In genomic region chr20:16902657-16903056, GRCh38 we compare ENCODE assay signal across 32 cellular contexts.
"Had no signal": no experiment of that assay in that cellular context is flagged by ENCODE, and none has a peak within 500 bp of the region (broad histone marks: within the 10 kb centered on the region; RNA-seq: fewer than 3 reads in every experiment).

No MANE protein-coding gene starts in this region.

- H3K4me1 Mint-ChIP-seq: naive B cell; natural killer cell; nephron; neural progenitor cell; stimulated activated memory B cell treated with anti-CD40 and anti-IgM and Interleukin-4, amounts not matched to agents 10 μg/mL and 1 μg/mL and 100 μg/mL, for 72 hours; stimulated activated naive CD8-positive, alpha-beta T cell treated with anti-CD3 and anti-CD28 coated beads, Interleukin-15, amount 100 ng/mL, for 72 hours had no signal

- H3K9me3 Mint-ChIP-seq: nephron, type B pancreatic cell had no signal

- H3K4me1 ChIP-seq: neural progenitor cell, parathyroid adenoma, psoas muscle, spleen, suprapubic skin, testis, transverse colon, vagina had no signal

- DNase-seq: naive B cell; natural killer cell; occipital lobe; ovary; posterior cingulate gyrus; psoas muscle; right cardiac atrium; spleen; stimulated activated CD4-positive, alpha-beta T cell treated with anti-CD3 and anti-CD28 coated beads, Interleukin-12 subunit alpha, Interleukin-12 subunit beta, amount 100 ng/mL, for 4 hours; stimulated activated CD4-positive, alpha-beta T cell treated with anti-CD3 and anti-CD28 coated beads, Interleukin-1b, Interleukin-23, amount 100 ng/mL, for 48 hours; stimulated activated CD4-positive, alpha-beta T cell treated with anti-CD3 and anti-CD28 coated beads, Interleukin-4, amount 100 ng/mL, for 1 hour; stimulated activated CD4-positive, alpha-beta T cell treated with anti-CD3 and anti-CD28 coated beads, Interleukin-4, amount 100 ng/mL, for 4 hours; stimulated activated CD8-positive, alpha-beta memory T cell treated with anti-CD3 and anti-CD28 coated beads, Interleukin-4, amount 100 ng/mL, for 48 hours; stimulated activated naive CD4-positive, alpha-beta T cell; stimulated activated naive CD8-positive, alpha-beta T cell treated with anti-CD3 and anti-CD28 coated beads, Interleukin-15, amount 100 ng/mL, for 72 hours; stimulated activated naive CD8-positive, alpha-beta T cell treated with anti-CD3 and anti-CD28 coated beads, Interleukin-15, Interleukin-2, amounts not matched to agents 100 U/mL and 50 U/mL, for 24 hours; substantia nigra; testis; tibial artery; transverse colon had no signal

- H3K4me3 Mint-ChIP-seq: naive B cell; natural killer cell; nephron; neural progenitor cell; stimulated activated memory B cell treated with anti-CD40 and anti-IgM and Interleukin-4, amounts not matched to agents 10 μg/mL and 1 μg/mL and 100 μg/mL, for 72 hours; stimulated activated naive CD8-positive, alpha-beta T cell treated with anti-CD3 and anti-CD28 coated beads, Interleukin-15, amount 100 ng/mL, for 72 hours; type B pancreatic cell had no signal

- H3K4me2 ChIP-seq: neural progenitor cell, smooth muscle cell had no signal

- H3K27ac ChIP-seq: neural progenitor cell, ovary, parathyroid adenoma, psoas muscle, skin epidermis, spleen, suprapubic skin, testis, tibial artery, transverse colon, vagina had no signal

- ATAC-seq: natural killer cell; psoas muscle; right cardiac atrium; sciatic nerve; stimulated activated memory B cell treated with anti-CD40 and anti-IgM and Interleukin-4, amounts not matched to agents 10 μg/mL and 1 μg/mL and 100 μg/mL, for 72 hours; stimulated activated naive CD8-positive, alpha-beta T cell treated with anti-CD3 and anti-CD28 coated beads, Interleukin-15, amount 100 ng/mL, for 72 hours; stimulated activated naive CD8-positive, alpha-beta T cell treated with anti-CD3 and anti-CD28 coated beads, Interleukin-15, Interleukin-2, amounts not matched to agents 100 U/mL and 50 U/mL, for 24 hours had no signal

- H3K36me3 Mint-ChIP-seq: naive B cell; natural killer cell; neural progenitor cell; stimulated activated memory B cell treated with anti-CD40 and anti-IgM and Interleukin-4, amounts not matched to agents 10 μg/mL and 1 μg/mL and 100 μg/mL, for 72 hours; type B pancreatic cell had no signal

- FAIRE-seq: urothelium cell line had no signal

- H3K36me3 ChIP-seq: neural progenitor cell, ovary, spleen, suprapubic skin, tibial artery, transverse colon, vagina had no signal

- H3K27me3 Mint-ChIP-seq: naive B cell; stimulated activated memory B cell treated with anti-CD40 and anti-IgM and Interleukin-4, amounts not matched to agents 10 μg/mL and 1 μg/mL and 100 μg/mL, for 72 hours; stimulated activated naive CD8-positive, alpha-beta T cell treated with anti-CD3 and anti-CD28 coated beads, Interleukin-15, amount 100 ng/mL, for 72 hours had no signal

- H3K79me2 ChIP-seq: parathyroid adenoma had no signal

- H3K9me3 ChIP-seq: ovary, psoas muscle, suprapubic skin, testis, tibial artery, transverse colon, vagina had no signal

- H3K9ac ChIP-seq: neural progenitor cell, parathyroid adenoma had no signal

- H3K4me3 ChIP-seq: neural progenitor cell, ovary, psoas muscle, skin epidermis, smooth muscle cell, spleen, suprapubic skin, testis, tibial artery, transverse colon, vagina had no signal

- H3K27me3 ChIP-seq: neural progenitor cell, ovary, spleen, suprapubic skin, testis, tibial artery, transverse colon, vagina had no signal

- H2AFZ ChIP-seq: neural progenitor cell, parathyroid adenoma had no signal

- H3K27ac Mint-ChIP-seq: naive B cell; natural killer cell; nephron; neural progenitor cell; progenitor cell of endocrine pancreas; stimulated activated memory B cell treated with anti-CD40 and anti-IgM and Interleukin-4, amounts not matched to agents 10 μg/mL and 1 μg/mL and 100 μg/mL, for 72 hours; stimulated activated naive CD8-positive, alpha-beta T cell treated with anti-CD3 and anti-CD28 coated beads, Interleukin-15, amount 100 ng/mL, for 72 hours; type B pancreatic cell had no signal
